14 cellular contexts compared by ENCODE assay signal in genomic region chr14:73105727-73106126, GRCh38. TPM values are rescaled to one million over a fixed set of nuclear protein-coding genes. Genes with fewer than 3 reads are reported as not detected.
DNase-seq lines count a peak whose midpoint lies in the region; ATAC-seq, FAIRE-seq and TF ChIP-seq lines count a peak whose summit lies in the region.
"Had no signal": no experiment of that assay in that cellular context is flagged by ENCODE, and none has a peak within 500 bp of the region (broad histone marks: within the 10 kb centered on the region; RNA-seq: fewer than 3 reads in every experiment).

No MANE protein-coding gene starts in this region.

- H3K27ac Mint-ChIP-seq in stimulated activated naive CD8-positive, alpha-beta T cell treated with anti-CD3 and anti-CD28 coated beads, Interleukin-15, Interleukin-2, amounts not matched to agents 100 ng/mL and 50 ng/mL, for 24 hours, result peak overlapping the region; percentile 67
- H3K27ac Mint-ChIP-seq in stimulated activated naive CD8-positive, alpha-beta T cell treated with anti-CD3 and anti-CD28 coated beads, Interleukin-15, amount 100 ng/mL, for 72 hours, result no peak overlapping the region
- peak overlapping the region; percentile 75 for H3K27ac Mint-ChIP-seq in T-helper 17 cell
- H3K27ac Mint-ChIP-seq in CD8-positive, alpha-beta T cell, result no peak overlapping the region

- intact Hi-C loops in CD8-positive, alpha-beta T cell (cut with DNase I, micrococcal nuclease), result loop anchor here in 1 of 2 experiments (5.0 kb wide), 1 partner anchor 33 kb away; no protein-coding TSS in a partner anchor

- no peaks in the 10 kb centered on the region for H3K4me1 Mint-ChIP-seq in stimulated activated naive CD8-positive, alpha-beta T cell treated with anti-CD3 and anti-CD28 coated beads, Interleukin-15, Interleukin-2, amounts not matched to agents 100 ng/mL and 50 ng/mL, for 24 hours (ENCODE audit: low read depth)
- H3K4me1 Mint-ChIP-seq in stimulated activated naive CD8-positive, alpha-beta T cell treated with anti-CD3 and anti-CD28 coated beads, Interleukin-15, amount 100 ng/mL, for 72 hours, result no peaks in the 10 kb centered on the region
- H3K4me1 Mint-ChIP-seq in T-helper 17 cell, result peaks cover 4% of the 10 kb centered on the region
- H3K4me1 Mint-ChIP-seq in CD8-positive, alpha-beta T cell (ENCODE audit: low read depth), result peaks cover 3% of the 10 kb centered on the region
- H3K4me1 Mint-ChIP-seq: CD14-positive monocyte had no signal

- no peaks in the 10 kb centered on the region for H3K9me3 Mint-ChIP-seq in stimulated activated naive CD8-positive, alpha-beta T cell treated with anti-CD3 and anti-CD28 coated beads, Interleukin-15, Interleukin-2, amounts not matched to agents 100 ng/mL and 50 ng/mL, for 24 hours
- H3K9me3 Mint-ChIP-seq in stimulated activated naive CD8-positive, alpha-beta T cell treated with anti-CD3 and anti-CD28 coated beads, Interleukin-15, amount 100 ng/mL, for 72 hours, result no peaks in the 10 kb centered on the region
- no peaks in the 10 kb centered on the region for H3K9me3 Mint-ChIP-seq in CD8-positive, alpha-beta T cell
- H3K9me3 Mint-ChIP-seq: CD14-positive monocyte; CD8-positive, alpha-beta memory T cell had no signal

- no peak for ATAC-seq in stimulated activated naive CD8-positive, alpha-beta T cell treated with anti-CD3 and anti-CD28 coated beads, Interleukin-15, amount 100 ng/mL, for 72 hours
- ATAC-seq in T-helper 17 cell, result no peak
- ATAC-seq in CD8-positive, alpha-beta T cell, result no peak
- ATAC-seq: GM12878 had no signal

- H3K4me1 ChIP-seq in CD8-positive, alpha-beta T cell (ENCODE audit: insufficient read depth, low read length), result no peaks in the 10 kb centered on the region

- H3K36me3 ChIP-seq in CD8-positive, alpha-beta T cell (ENCODE audit: insufficient read depth, low read length), result peaks cover 48% of the 10 kb centered on the region

- TF ChIP-seq CTCF in RWPE1 (conservative IDR thresholded peaks at IDR 0.05; ENCODE audit: low read depth), result no peak
- no peak for TF ChIP-seq CTCF in CD8-positive, alpha-beta T cell (IDR thresholded peaks at IDR 0.05)

- no peak for DNase-seq in stimulated activated naive CD8-positive, alpha-beta T cell treated with anti-CD3 and anti-CD28 coated beads, Interleukin-15, amount 100 ng/mL, for 72 hours
- DNase-seq in T-helper 17 cell (no peak), RWPE1 (ENCODE audit: low spot score) (no peak), NCI-H526 treated with DMSO at 0.1 percent for 48 hours (lab: John Stamatoyannopoulos, UW) (no peak)
- DNase-seq in CD8-positive, alpha-beta T cell, result no peak
- DNase-seq: CD8-positive, alpha-beta memory T cell; H7; IMR-90 had no signal

- no peak overlapping the region for H3K4me3 Mint-ChIP-seq in stimulated activated naive CD8-positive, alpha-beta T cell treated with anti-CD3 and anti-CD28 coated beads, Interleukin-15, Interleukin-2, amounts not matched to agents 100 ng/mL and 50 ng/mL, for 24 hours
- no peak overlapping the region for H3K4me3 Mint-ChIP-seq in stimulated activated naive CD8-positive, alpha-beta T cell treated with anti-CD3 and anti-CD28 coated beads, Interleukin-15, amount 100 ng/mL, for 72 hours
- peak overlapping the region; percentile 52 for H3K4me3 Mint-ChIP-seq in T-helper 17 cell
- H3K4me3 Mint-ChIP-seq in CD8-positive, alpha-beta T cell, result no peak overlapping the region
- H3K4me3 Mint-ChIP-seq: CD14-positive monocyte; CD8-positive, alpha-beta memory T cell had no signal

- H3K27me3 Mint-ChIP-seq in stimulated activated naive CD8-positive, alpha-beta T cell treated with anti-CD3 and anti-CD28 coated beads, Interleukin-15, Interleukin-2, amounts not matched to agents 100 ng/mL and 50 ng/mL, for 24 hours, result no peaks in the 10 kb centered on the region
- H3K27me3 Mint-ChIP-seq in stimulated activated naive CD8-positive, alpha-beta T cell treated with anti-CD3 and anti-CD28 coated beads, Interleukin-15, amount 100 ng/mL, for 72 hours, result no peaks in the 10 kb centered on the region
- H3K27me3 Mint-ChIP-seq in T-helper 17 cell, result no peaks in the 10 kb centered on the region
- H3K27me3 Mint-ChIP-seq in CD8-positive, alpha-beta T cell (ENCODE audit: low read depth), result no peaks in the 10 kb centered on the region
- H3K27me3 Mint-ChIP-seq: CD8-positive, alpha-beta memory T cell had no signal

- peaks cover 83% of the 10 kb centered on the region for H3K36me3 Mint-ChIP-seq in stimulated activated naive CD8-positive, alpha-beta T cell treated with anti-CD3 and anti-CD28 coated beads, Interleukin-15, Interleukin-2, amounts not matched to agents 100 ng/mL and 50 ng/mL, for 24 hours (ENCODE audit: low read depth)
- H3K36me3 Mint-ChIP-seq in T-helper 17 cell (ENCODE audit: low read depth), result peaks cover 14% of the 10 kb centered on the region
- H3K36me3 Mint-ChIP-seq in CD8-positive, alpha-beta T cell, result peaks cover 79% of the 10 kb centered on the region

- H3K27me3 ChIP-seq in CD8-positive, alpha-beta T cell (ENCODE audit: insufficient read depth, low read length), result no peaks in the 10 kb centered on the region

- H3K4me3 ChIP-seq in CD8-positive, alpha-beta T cell (ENCODE audit: low read depth, low read length), result no peak overlapping the region
- H3K4me3 ChIP-seq: GM12878, GM23248 had no signal

- H3K27ac ChIP-seq in RWPE1, result no peak overlapping the region
- H3K27ac ChIP-seq in CD8-positive, alpha-beta T cell (ENCODE audit: low read depth, low read length), result no peak overlapping the region
- H3K27ac ChIP-seq: GM23248 had no signal

- CTCF ChIA-PET in RWPE1 (lab: Yijun Ruan, JAX), result no interaction called here
- CTCF ChIA-PET in CD8-positive, alpha-beta T cell (lab: Charles Lee), result no interaction called here

- POLR2A ChIA-PET in RWPE1 (lab: Yijun Ruan, JAX; ENCODE audit: low non-redundant PET), result no interaction called here
- POLR2A ChIA-PET in CD8-positive, alpha-beta T cell (lab: Charles Lee), result no interaction called here

- H3K9me3 ChIP-seq in T-helper 17 cell (ENCODE audit: control insufficient read depth, low read length, poor library complexity, severe bottlenecking), result no peaks in the 10 kb centered on the region
- no peaks in the 10 kb centered on the region for H3K9me3 ChIP-seq in CD8-positive, alpha-beta T cell (ENCODE audit: low read length)

- peak; percentile 62 for FAIRE-seq in islet of Langerhans (lab: Jason Lieb, UNC)
- FAIRE-seq: GM12878, GM18507 had no signal

RNA-seq across cellular contexts. Expression of gene PSEN1, which starts 30.6 kb away (rescaled TPM):
- total RNA-seq in T-helper 17 cell, result 10 to 100 TPM; 31.6 to 32.1 TPM
- 10 to 100 TPM; 24.2 to 24.4 TPM for total RNA-seq in CD8-positive, alpha-beta T cell

RNA-seq across cellular contexts. Expression of gene RBM25, which starts 47.4 kb away (rescaled TPM):
- total RNA-seq in T-helper 17 cell, result 100 to 1,000 TPM; 156 to 168 TPM
- total RNA-seq in CD8-positive, alpha-beta T cell, result 100 to 1,000 TPM; 166 to 178 TPM

Comparison
In these comparisons a context has a peak if more than half of its experiments do, and no peak if none do; other contexts are left out.
1. H3K27ac Mint-ChIP-seq: peak in stimulated activated naive CD8-positive, alpha-beta T cell treated with anti-CD3 and anti-CD28 coated beads, Interleukin-15, Interleukin-2, amounts not matched to agents 100 ng/mL and 50 ng/mL, for 24 hours (single experiment) and T-helper 17 cell (single experiment); none in stimulated activated naive CD8-positive, alpha-beta T cell treated with anti-CD3 and anti-CD28 coated beads, Interleukin-15, amount 100 ng/mL, for 72 hours (0 of 2) and CD8-positive, alpha-beta T cell (single experiment).